25 cellular contexts compared by ENCODE assay signal in the genomic region with DNA sequence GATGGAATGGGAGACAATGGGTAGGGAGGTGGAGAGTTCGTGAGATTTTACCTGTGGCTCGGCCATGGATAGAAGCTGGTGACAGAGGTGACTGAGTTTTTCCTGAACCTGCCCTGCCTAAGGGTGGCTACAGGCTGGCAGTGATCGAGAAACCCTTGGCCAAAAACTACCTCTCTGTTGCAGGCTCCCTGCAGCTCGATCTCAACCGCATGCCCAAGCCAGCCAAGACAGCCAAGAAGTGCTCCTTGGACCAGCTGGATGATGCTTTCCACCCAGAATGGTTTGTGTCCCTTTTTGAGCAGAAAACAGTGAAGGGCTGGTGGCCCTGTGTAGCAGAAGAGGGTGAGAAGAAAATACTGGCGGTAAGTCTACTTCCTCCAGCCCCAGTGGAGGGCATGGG.
DNase-seq lines count a peak whose midpoint lies in the region; ATAC-seq, FAIRE-seq and TF ChIP-seq lines count a peak whose summit lies in the region.
"Had no signal": no experiment of that assay in that cellular context is flagged by ENCODE, and none has a peak within 500 bp of the region (broad histone marks: within the 10 kb centered on the region; RNA-seq: fewer than 3 reads in every experiment).

No MANE protein-coding gene starts in this region.

- H3K27me3 ChIP-seq in neuronal stem cell (ENCODE audit: control insufficient read depth in 3 of 3, insufficient read depth in 3 of 3, low read depth in 1 of 3, low read length in 3 of 3), result no peaks in the 10 kb centered on the region
- H3K27me3 ChIP-seq: BLaER1 treated with 17β-estradiol and CSF1 and Interleukin-3, amounts not matched to agents 10 nM and 100 nM had no signal

- H3K27me3 Mint-ChIP-seq in natural killer cell treated with Interleukin-12 subunit alpha and Interleukin-12 subunit beta and Interleukin-15 and Interleukin-18, amount 100 ng/mL, for 72 hours, result peaks cover 0 to 5% of the 10 kb centered on the region in 2 donors
- H3K27me3 Mint-ChIP-seq in natural killer cell (ENCODE audit: low read depth in 2 of 2), result no peaks in the 10 kb centered on the region

- no peak overlapping the region for H2BK15ac ChIP-seq in neuronal stem cell (ENCODE audit: low read length)

- no peaks in the 10 kb centered on the region for H3K4me1 Mint-ChIP-seq in natural killer cell treated with Interleukin-12 subunit alpha and Interleukin-12 subunit beta and Interleukin-15 and Interleukin-18, amount 100 ng/mL, for 72 hours (ENCODE audit: low read depth in 2 of 2)
- no peaks in the 10 kb centered on the region for H3K4me1 Mint-ChIP-seq in natural killer cell
- H3K4me1 Mint-ChIP-seq: CD4-positive, alpha-beta memory T cell had no signal

- no peak overlapping the region for H3K4me2 ChIP-seq in neuronal stem cell (ENCODE audit: insufficient read depth, low read length, poor library complexity, severe bottlenecking)
- H3K4me2 ChIP-seq: BLaER1 treated with 17β-estradiol and CSF1 and Interleukin-3, amounts not matched to agents 10 nM and 100 nM; SK-N-SH had no signal

- H2AFZ ChIP-seq in neuronal stem cell (ENCODE audit: low read length), result no peak overlapping the region
- H2AFZ ChIP-seq: GM23248 had no signal

- H3K14ac ChIP-seq in neuronal stem cell (ENCODE audit: low read length), result no peak overlapping the region

- no peak overlapping the region for H3K4ac ChIP-seq in neuronal stem cell (ENCODE audit: low read length)

- H3K79me1 ChIP-seq in neuronal stem cell (ENCODE audit: low read depth, low read length), result no peaks in the 10 kb centered on the region

- no peak overlapping the region for H2AK5ac ChIP-seq in neuronal stem cell (ENCODE audit: low read depth, low read length)

- TF ChIP-seq CTCF in natural killer cell (IDR thresholded peaks at IDR 0.05), result no peak

- no peaks in the 10 kb centered on the region for H3K9me3 ChIP-seq in neuronal stem cell (replicated peaks in 1 of 2; ENCODE audit: control insufficient read depth in 2 of 2, insufficient read depth in 1 of 2, low read depth in 1 of 2, low read length in 2 of 2)
- H3K9me3 ChIP-seq: BLaER1 treated with 17β-estradiol and CSF1 and Interleukin-3, amounts not matched to agents 10 nM and 100 nM; SK-N-SH had no signal

- no peak overlapping the region for H3K23ac ChIP-seq in neuronal stem cell (ENCODE audit: low read depth, low read length, poor library complexity)

- intact Hi-C loops in natural killer cell (cut with micrococcal nuclease), result no loop called here

- H3K9me3 Mint-ChIP-seq in natural killer cell treated with Interleukin-12 subunit alpha and Interleukin-12 subunit beta and Interleukin-15 and Interleukin-18, amount 100 ng/mL, for 72 hours, result no peaks in the 10 kb centered on the region
- no peaks in the 10 kb centered on the region for H3K9me3 Mint-ChIP-seq in natural killer cell
- H3K9me3 Mint-ChIP-seq: CD4-positive, alpha-beta memory T cell; H9 had no signal

- no peak overlapping the region for H2BK120ac ChIP-seq in neuronal stem cell (ENCODE audit: low read depth, low read length)

- H2BK5ac ChIP-seq in neuronal stem cell (ENCODE audit: low read length), result no peak overlapping the region

- peak; percentile 3 for DNase-seq in natural killer cell treated with Interleukin-12 subunit alpha and Interleukin-12 subunit beta and Interleukin-15 and Interleukin-18, amount 100 ng/mL, for 72 hours (ENCODE audit: low spot score)
- DNase-seq in natural killer cell, result no peak
- DNase-seq in cerebellum (ENCODE audit: low spot score), result peak; percentile 44
- DNase-seq in mesenteric fat pad (ENCODE audit: low spot score), result peak; percentile 20
- no peak for DNase-seq in urothelium cell line (ENCODE audit: low spot score)
- DNase-seq in NCI-H128 (lab: John Stamatoyannopoulos, UW; ENCODE audit: unreplicated experiment), result no peak
- no peak for DNase-seq in neuronal stem cell (ENCODE audit: low spot score)
- no peak for DNase-seq in activated CD8-positive, alpha-beta memory T cell treated with anti-CD3 and anti-CD28 coated beads for 24 hours
- DNase-seq: CD4-positive, alpha-beta memory T cell; COR-L47; GM23248; H9; Kasumi-1; NCI-H1092 treated with DMSO at 0.1 percent for 48 hours; NCI-H146; NCI-H1930; NCI-H748 treated with DMSO at 0.1 percent for 48 hours; NK-92 treated with Interleukin-12 subunit alpha and Interleukin-12 subunit beta, amount 100 ng/mL, for 24 hours; SK-N-SH; SW 1271 had no signal

- H3K27ac ChIP-seq in neuronal stem cell (replicated peaks; ENCODE audit: low read length), result no peak overlapping the region
- H3K27ac ChIP-seq: BLaER1 treated with 17β-estradiol and CSF1 and Interleukin-3, amounts not matched to agents 10 nM and 100 nM; GM23248 had no signal

- peak; percentile 74 for FAIRE-seq in urothelium cell line (lab: Jason Lieb, UNC)
- FAIRE-seq: A204.1, GM12892, K562 had no signal

- no peak overlapping the region for H3K27ac Mint-ChIP-seq in natural killer cell treated with Interleukin-12 subunit alpha and Interleukin-12 subunit beta and Interleukin-15 and Interleukin-18, amount 100 ng/mL, for 72 hours
- no peak overlapping the region for H3K27ac Mint-ChIP-seq in natural killer cell
- H3K27ac Mint-ChIP-seq: H9 had no signal

- no peaks in the 10 kb centered on the region for H3K36me3 Mint-ChIP-seq in natural killer cell treated with Interleukin-12 subunit alpha and Interleukin-12 subunit beta and Interleukin-15 and Interleukin-18, amount 100 ng/mL, for 72 hours
- H3K36me3 Mint-ChIP-seq in natural killer cell, result no peaks in the 10 kb centered on the region
- H3K36me3 Mint-ChIP-seq: CD4-positive, alpha-beta memory T cell had no signal

- H3K4me3 ChIP-seq in neuronal stem cell (ENCODE audit: low read length in 2 of 2), result no peak overlapping the region
- H3K4me3 ChIP-seq: BLaER1 treated with 17β-estradiol and CSF1 and Interleukin-3, amounts not matched to agents 10 nM and 100 nM; GM23248; K562 had no signal

- no peak overlapping the region for H3K18ac ChIP-seq in neuronal stem cell (ENCODE audit: low read length)

- H3K4me1 ChIP-seq in neuronal stem cell (ENCODE audit: control insufficient read depth in 2 of 2, insufficient read depth in 1 of 2, low read depth in 1 of 2, low read length in 2 of 2), result no peaks in the 10 kb centered on the region
- H3K4me1 ChIP-seq: BLaER1 treated with 17β-estradiol and CSF1 and Interleukin-3, amounts not matched to agents 10 nM and 100 nM had no signal

- WGBS in neuronal stem cell (ENCODE audit: extremely low coverage in 2 of 2, insufficient read length in 2 of 2, insufficient replicate concordance in 1 of 2), 2 donors, result no CpG with 5 or more reads among the region's 6 CpGs

- no peak overlapping the region for H4K91ac ChIP-seq in neuronal stem cell (ENCODE audit: low read depth, low read length, poor library complexity)

- no peak overlapping the region for H2BK12ac ChIP-seq in neuronal stem cell (ENCODE audit: low read length)

- H4K8ac ChIP-seq in neuronal stem cell (ENCODE audit: low read depth, low read length), result no peak overlapping the region

- no peak overlapping the region for H3K9ac ChIP-seq in neuronal stem cell (ENCODE audit: low read depth, low read length, poor library complexity)
- H3K9ac ChIP-seq: BLaER1 treated with 17β-estradiol and CSF1 and Interleukin-3, amounts not matched to agents 10 nM and 100 nM; GM23248; SK-N-SH had no signal

- no peaks in the 10 kb centered on the region for H3K36me3 ChIP-seq in neuronal stem cell (replicated peaks in 1 of 2; ENCODE audit: control insufficient read depth in 2 of 2, insufficient read depth in 2 of 2, low read length in 2 of 2)

- ATAC-seq in natural killer cell treated with Interleukin-12 subunit alpha and Interleukin-12 subunit beta and Interleukin-15 and Interleukin-18, amount 100 ng/mL, for 72 hours, result no peak
- no peak for ATAC-seq in natural killer cell
- ATAC-seq: K562, PC-3 had no signal

- no peak overlapping the region for H3K4me3 Mint-ChIP-seq in natural killer cell treated with Interleukin-12 subunit alpha and Interleukin-12 subunit beta and Interleukin-15 and Interleukin-18, amount 100 ng/mL, for 72 hours
- no peak overlapping the region for H3K4me3 Mint-ChIP-seq in natural killer cell
- H3K4me3 Mint-ChIP-seq: CD4-positive, alpha-beta memory T cell; H9 had no signal

Comparison
In these comparisons a context has a peak if more than half of its experiments do, and no peak if none do; other contexts are left out.
1. DNase-seq: peak in natural killer cell treated with Interleukin-12 subunit alpha and Interleukin-12 subunit beta and Interleukin-15 and Interleukin-18, amount 100 ng/mL, for 72 hours (single experiment), cerebellum (single experiment) and mesenteric fat pad (single experiment); none in natural killer cell (single experiment), urothelium cell line (single experiment), NCI-H128 (single experiment), neuronal stem cell (single experiment) and activated CD8-positive, alpha-beta memory T cell treated with anti-CD3 and anti-CD28 coated beads for 24 hours (single experiment).